12 cellular contexts compared by ENCODE assay signal in the genomic region with DNA sequence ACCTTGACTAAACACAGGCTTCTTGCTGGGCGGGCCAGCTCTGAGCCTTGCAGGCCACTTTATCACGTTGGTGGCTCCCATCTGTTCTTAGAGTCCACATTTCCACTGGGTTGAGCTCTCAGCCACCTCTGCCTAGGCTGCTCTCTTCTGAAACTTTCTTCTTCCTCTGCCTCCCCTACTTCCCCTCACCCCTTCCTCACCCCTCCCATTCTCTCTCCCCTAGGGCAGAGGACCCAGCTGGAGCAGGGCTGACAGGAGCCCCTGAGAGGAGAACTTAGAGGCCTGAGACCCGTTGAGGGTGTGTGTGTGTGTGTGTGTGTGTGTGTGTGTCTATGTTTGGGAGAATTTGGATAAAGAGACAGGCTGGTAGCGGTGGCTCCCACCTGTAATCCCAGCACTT. TPM values are rescaled to one million over a fixed set of nuclear protein-coding genes. Genes with fewer than 3 reads are reported as not detected.
DNase-seq lines count a peak whose midpoint lies in the region; ATAC-seq, FAIRE-seq and TF ChIP-seq lines count a peak whose summit lies in the region.
"Had no signal": no experiment of that assay in that cellular context is flagged by ENCODE, and none has a peak within 500 bp of the region (broad histone marks: within the 10 kb centered on the region; RNA-seq: fewer than 3 reads in every experiment).

No MANE protein-coding gene starts in this region.

- TF ChIP-seq CTCF in A673 (conservative IDR thresholded peaks at IDR 0.05; ENCODE audit: low read depth, low read length) (no peak), GM12865 (IDR thresholded peaks at IDR 0.05; ENCODE audit: insufficient read depth, low read depth, low read length, missing control alignments) (no peak)

- POLR2A ChIA-PET in A673 (lab: Charles Lee; ENCODE audit: low non-redundant PET): no interaction called here

- BruUV-seq in A673 (replicated peaks; lab: Mats Ljungman, UMichigan): no TSS peak

- no peak for FAIRE-seq in frontal cortex (lab: Jason Lieb, UNC)

- ATAC-seq in HG03565 (IDR thresholded peaks at IDR 0.05; ENCODE audit: unreplicated experiment): no peak

- no peaks in the 10 kb centered on the region for H3K36me3 ChIP-seq in A673 (ENCODE audit: insufficient read depth, low read length, poor library complexity, severe bottlenecking)
- H3K36me3 ChIP-seq: brain microvascular endothelial cell had no signal

- no peaks in the 10 kb centered on the region for H3K27me3 ChIP-seq in A673 (replicated peaks; ENCODE audit: insufficient read depth, low read depth, low read length, poor library complexity)
- H3K27me3 ChIP-seq: brain microvascular endothelial cell had no signal

- CTCF ChIA-PET in A673 (lab: Charles Lee): interaction anchor here (0.8 kb wide), 1 partner anchor 8 kb away, joined by 3 read pairs; no protein-coding TSS in a partner anchor

- H3K27ac ChIP-seq in A673 (ENCODE audit: low read depth, low read length, poor library complexity, severe bottlenecking): peak overlapping the region; percentile 85

- no peaks in the 10 kb centered on the region for H3K9me3 ChIP-seq in A673 (ENCODE audit: low read depth, low read length, poor library complexity, severe bottlenecking)

- no peak for DNase-seq in A673 (ENCODE audit: low spot score)
- DNase-seq in GM12865 (ENCODE audit: low read depth): peak; percentile 46
- DNase-seq in SKM-1 (lab: John Stamatoyannopoulos, UW; ENCODE audit: unreplicated experiment): peak; percentile 6
- peak; percentile 18 to 26 for DNase-seq in erythroblast (lab: John Stamatoyannopoulos, UW)
- DNase-seq in NCI-H1694 (lab: John Stamatoyannopoulos, UW): no peak
- DNase-seq in frontal cortex (ENCODE audit: low spot score in 2 of 2): no peak
- no peak for DNase-seq in iPS-NIHi7 (ENCODE audit: extremely low spot score)
- DNase-seq: brain microvascular endothelial cell, GM23248, NCI-H1092 had no signal

- no peak overlapping the region for H3K4me3 ChIP-seq in A673 (ENCODE audit: low read depth, low read length, poor library complexity, severe bottlenecking)
- peak overlapping the region; percentile 67 for H3K4me3 ChIP-seq in GM12865 (ENCODE audit: low read depth, low read length)
- H3K4me3 ChIP-seq: GM23248 had no signal

- intact Hi-C loops in A673 (cut with micrococcal nuclease; ENCODE audit: unreplicated experiment): no loop called here

- H3K4me1 ChIP-seq in A673 (ENCODE audit: insufficient read depth, low read length, poor library complexity, severe bottlenecking): peaks cover 24% of the 10 kb centered on the region

- no peak for TF ChIP-seq POLR2A in erythroblast (IDR thresholded peaks at IDR 0.05; ENCODE audit: low read length)

RNA-seq across cellular contexts. Expression of gene TMSB4X, which starts 19.9 kb away (rescaled TPM):
- total RNA-seq in A673 (2021) (975 and 1,093 TPM in 2 replicates), frontal cortex (5,673 TPM)

RNA-seq across cellular contexts. Expression of gene TLR8, which starts 48.6 kb away (rescaled TPM):
- total RNA-seq in A673 (2021) (not detected in 2 replicates), frontal cortex (under 0.01 TPM)
- total RNA-seq: fibroblast of villous mesenchyme, GM23248 had no signal

Comparison
In these comparisons a context has a peak if more than half of its experiments do, and no peak if none do; other contexts are left out.
1. DNase-seq: peak in GM12865 (single experiment), SKM-1 (single experiment) and erythroblast (2 of 2); none in A673 (single experiment), NCI-H1694 (single experiment), frontal cortex (0 of 2) and iPS-NIHi7 (single experiment).